In genomic region chr3:56775931-56776461, GRCh38 we compare ENCODE assay signal across 10 cellular contexts. TPM values are rescaled to one million over a fixed set of nuclear protein-coding genes. Genes with fewer than 3 reads are reported as not detected.
DNase-seq lines count a peak whose midpoint lies in the region; ATAC-seq lines count a peak whose summit lies in the region.
"Had no signal": no experiment of that assay in that cellular context is flagged by ENCODE, and none has a peak within 500 bp of the region (broad histone marks: within the 10 kb centered on the region; RNA-seq: fewer than 3 reads in every experiment).

No MANE protein-coding gene starts in this region.

- ATAC-seq in T-cell (replicated peaks in 1 of 4) (no peak), GM18870 (IDR thresholded peaks at IDR 0.05; ENCODE audit: unreplicated experiment) (no peak)

- POLR2A ChIA-PET in T-cell (lab: Charles Lee) = interaction anchor here (0.7 kb wide), 2 partner anchors 9 to 137 kb away, joined by 3 to 6 read pairs; no protein-coding TSS in a partner anchor

- peak overlapping the region; percentile 61 to 75 for H3K27ac Mint-ChIP-seq in T-cell

- peak; percentile 10 for DNase-seq in DMS79 treated with DMSO at 0.1 percent for 48 hours (lab: John Stamatoyannopoulos, UW)
- no peak for DNase-seq in DMS79 (lab: John Stamatoyannopoulos, UW)
- DNase-seq in T-cell = no peak
- peak; percentile 36 for DNase-seq in globus pallidus (ENCODE audit: low spot score)
- peak; percentile 64 for DNase-seq in retina
- no peak for DNase-seq in stimulated activated CD4-positive, alpha-beta T cell treated with anti-CD3 and anti-CD28 coated beads, Interleukin-4, amount 100 ng/mL, for 4 hours
- no peak for DNase-seq in DMS53 (lab: John Stamatoyannopoulos, UW)
- DNase-seq: NCI-H2107, ovary had no signal

- no peaks in the 10 kb centered on the region for H3K27me3 Mint-ChIP-seq in T-cell

- peak overlapping the region in 2 of 3 donors; percentile 22 to 41 for H3K4me3 Mint-ChIP-seq in T-cell

- CTCF ChIA-PET in T-cell (lab: Charles Lee) = interaction anchor here in 1 of 2 donors (0.8 to 10.4 kb wide), 3 partner anchors 23 to 213 kb away, joined by 3 to 131 read pairs (median 3); partner anchors contain the start of gene ARHGEF3

- peaks cover 84 to 94% (median 88%) of the 10 kb centered on the region in 3 donors for H3K4me1 Mint-ChIP-seq in T-cell

- H3K36me3 Mint-ChIP-seq in T-cell = peaks cover 55% of the 10 kb centered on the region

- H3K9me3 Mint-ChIP-seq in T-cell = peaks cover 0 to 4% (median 0%) of the 10 kb centered on the region in 3 donors

RNA-seq across cellular contexts. Expression of gene ARHGEF3, which starts 25.8 kb away (rescaled TPM):
- total RNA-seq in T-cell = 100 to 1,000 TPM in 4 of 5 donors, 10 to 100 TPM in 1; 93.4 to 132 (median 124) TPM

Comparison
In these comparisons a context has a peak if more than half of its experiments do, and no peak if none do; other contexts are left out.
1. DNase-seq: peak in DMS79 treated with DMSO at 0.1 percent for 48 hours (single experiment), globus pallidus (single experiment) and retina (single experiment); none in DMS79 (single experiment), T-cell (0 of 34), stimulated activated CD4-positive, alpha-beta T cell treated with anti-CD3 and anti-CD28 coated beads, Interleukin-4, amount 100 ng/mL, for 4 hours (0 of 2) and DMS53 (single experiment).